In the genomic region with DNA sequence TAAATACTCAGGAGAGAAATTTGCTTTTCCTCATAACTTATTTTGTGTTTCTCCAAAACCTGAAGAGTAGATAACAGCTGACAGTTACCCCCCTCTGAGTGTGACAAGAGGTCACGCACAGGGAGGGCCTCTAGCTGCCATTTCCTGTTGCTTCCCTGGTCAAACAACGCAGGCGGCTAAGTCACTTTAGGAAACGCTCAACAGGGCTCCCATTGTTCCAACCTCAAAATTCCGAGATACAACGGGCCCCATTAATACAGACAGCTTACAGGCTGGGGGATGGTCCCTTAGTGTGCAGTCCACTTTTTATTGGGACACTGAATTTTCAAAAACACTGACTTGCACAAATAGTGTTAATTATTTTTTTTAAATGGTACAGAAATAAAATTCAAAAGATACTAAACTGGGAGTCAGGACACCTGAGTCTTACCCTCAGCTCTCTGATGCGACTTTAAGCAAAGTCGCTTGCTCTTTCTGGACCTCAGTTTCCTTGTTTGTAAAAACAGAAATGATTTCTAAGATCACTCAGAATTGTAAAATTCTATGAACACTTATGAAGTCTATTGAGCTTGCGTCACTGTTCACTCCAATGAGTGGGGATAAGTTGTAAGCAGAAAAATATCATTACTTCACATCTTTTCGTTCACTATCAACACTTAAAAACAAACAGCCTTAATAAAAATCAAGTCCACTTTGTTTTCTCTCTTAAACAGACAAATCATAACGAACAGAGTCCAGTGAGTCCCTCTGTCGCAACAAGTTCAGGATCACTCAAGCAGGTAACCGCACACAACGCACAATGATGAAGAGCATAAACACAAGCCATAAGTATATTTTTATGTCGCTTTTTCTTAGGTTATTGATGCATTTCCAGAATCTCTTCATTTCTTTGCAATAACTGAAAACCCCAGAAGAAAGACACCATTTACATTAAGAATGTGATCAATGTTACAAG, we compare ENCODE assay signal across 12 cellular contexts. TPM values are rescaled to one million over a fixed set of nuclear protein-coding genes. Genes with fewer than 3 reads are reported as not detected.
DNase-seq lines count a peak whose midpoint lies in the region; ATAC-seq, FAIRE-seq and TF ChIP-seq lines count a peak whose summit lies in the region.
"Had no signal": no experiment of that assay in that cellular context is flagged by ENCODE, and none has a peak within 500 bp of the region (broad histone marks: within the 10 kb centered on the region; RNA-seq: fewer than 3 reads in every experiment).

No MANE protein-coding gene starts in this region.

- no TSS peak for BruUV-seq in K562 (replicated peaks; lab: Mats Ljungman, UMichigan)

- peak; percentile 89 for TF ChIP-seq EP300 in K562 (IDR thresholded peaks at IDR 0.05; ENCODE audit: low read length)

- no peak for TF ChIP-seq CTCF in K562 (IDR thresholded peaks at IDR 0.05 in 2 of 3, conservative IDR thresholded peaks at IDR 0.05 in 1 of 3; ENCODE audit: insufficient read depth in 2 of 3, low read depth in 1 of 3, low read length in 3 of 3)
- no peak for TF ChIP-seq CTCF in osteoblast (IDR thresholded peaks at IDR 0.05; ENCODE audit: extremely low read depth, low read depth, low read length)

- TF ChIP-seq POLR2A in K562 (conservative IDR thresholded peaks at IDR 0.05), result peak; percentile 69

- 0 out of 3 replicates have a peak, but pooled peaks cover 2% of the 10 kb centered on the region for H3K79me2 ChIP-seq in K562 (ENCODE audit: control insufficient read depth, insufficient read depth, low read length)
- no peaks in the 10 kb centered on the region for H3K79me2 ChIP-seq in osteoblast (ENCODE audit: insufficient read depth, low read length)

- H3K4me2 ChIP-seq in K562 (ENCODE audit: insufficient read depth, low read length) (peak overlapping the region; percentile 54), osteoblast (ENCODE audit: insufficient read depth, low read length) (no peak overlapping the region)

- H3K36me3 Mint-ChIP-seq in activated naive CD4-positive, alpha-beta T cell treated with anti-CD3 and anti-CD28 coated beads, Interleukin-2, amount 10 ng/mL, durations not matched to agents 7 days and 5 days, result peaks cover 13% of the 10 kb centered on the region
- H3K36me3 Mint-ChIP-seq: activated naive CD4-positive, alpha-beta T cell treated with anti-CD3 and anti-CD28 coated beads, Interleukin-2, amount 50 U/mL, for 72 hours had no signal

- H3K9me3 ChIP-seq in K562 (replicated peaks; ENCODE audit: control insufficient read depth, insufficient read depth, low read depth, low read length) (no peaks in the 10 kb centered on the region), osteoblast (ENCODE audit: low read depth, low read length) (no peaks in the 10 kb centered on the region)
- H3K9me3 ChIP-seq: sigmoid colon had no signal

- H3K9me3 Mint-ChIP-seq in activated naive CD4-positive, alpha-beta T cell treated with anti-CD3 and anti-CD28 coated beads, Interleukin-2, amount 10 ng/mL, durations not matched to agents 7 days and 5 days, result no peaks in the 10 kb centered on the region
- H3K9me3 Mint-ChIP-seq: activated CD8-positive, alpha-beta T cell treated with anti-CD3 and anti-CD28 coated beads for 36 hours; activated naive CD4-positive, alpha-beta T cell treated with anti-CD3 and anti-CD28 coated beads, Interleukin-2, amount 50 U/mL, for 72 hours had no signal

- H3K27ac Mint-ChIP-seq in activated naive CD4-positive, alpha-beta T cell treated with anti-CD3 and anti-CD28 coated beads, Interleukin-2, amount 10 ng/mL, durations not matched to agents 7 days and 5 days, result no peak overlapping the region
- H3K27ac Mint-ChIP-seq: activated CD8-positive, alpha-beta T cell treated with anti-CD3 and anti-CD28 coated beads for 36 hours; activated naive CD4-positive, alpha-beta T cell treated with anti-CD3 and anti-CD28 coated beads, Interleukin-2, amount 50 U/mL, for 72 hours had no signal

- intact Hi-C loops in K562 (cut with micrococcal nuclease), result no loop called here
- intact Hi-C loops in sciatic nerve (cut with DNase I), result no loop called here

- H3K9ac ChIP-seq in K562 (ENCODE audit: insufficient read depth in 1 of 2, low read depth in 2 of 2, low read length in 2 of 2), result peak overlapping the region; percentile 59 to 73; a peak in 3 of 4 replicates

- DNase-seq in NCI-H510A (lab: John Stamatoyannopoulos, UW), result peak; percentile 63
- peak; percentile 63 to 91 (median 78) for DNase-seq in K562 (ENCODE audit: extremely low read depth in 1 of 4, low spot score in 3 of 4)
- DNase-seq in iPS-NIHi11 (ENCODE audit: low spot score), result peak; percentile 69
- DNase-seq in sciatic nerve (ENCODE audit: low spot score), result no peak
- no peak for DNase-seq in activated naive CD4-positive, alpha-beta T cell treated with anti-CD3 and anti-CD28 coated beads, Interleukin-2, amount 10 ng/mL, durations not matched to agents 7 days and 5 days
- DNase-seq in dedifferentiated amniotic fluid mesenchymal stem cell (ENCODE audit: extremely low spot score), result no peak
- DNase-seq in osteoblast (ENCODE audit: insufficient read length, low spot score, missing footprints), result no peak
- DNase-seq: activated CD8-positive, alpha-beta T cell treated with anti-CD3 and anti-CD28 coated beads for 36 hours; glutamatergic neuron; NK-92 treated with Interleukin-12 subunit alpha and Interleukin-12 subunit beta, amount 100 ng/mL, for 24 hours; sigmoid colon had no signal

- H3K36me3 ChIP-seq in K562 (ENCODE audit: control insufficient read depth, insufficient read depth, low read length) (peaks cover 46% of the 10 kb centered on the region; the same call in 2 of the 3 replicates), osteoblast (ENCODE audit: insufficient read depth, low read length) (peaks cover 20% of the 10 kb centered on the region)

- in situ Hi-C loops in K562 (cut with MboI), result no loop called here

- CTCF ChIA-PET in K562 (lab: Yijun Ruan, JAX; ENCODE audit: low intra/inter-chr PET ratio), result interaction anchor here (0.7 kb wide), 2 partner anchors 9 to 145 kb away, joined by 3 to 4 read pairs; no protein-coding TSS in a partner anchor
- CTCF ChIA-PET in activated naive CD4-positive, alpha-beta T cell treated with anti-CD3 and anti-CD28 coated beads, Interleukin-2, amount 10 ng/mL, durations not matched to agents 7 days and 5 days (lab: Charles Lee), result no interaction called here

- TF ChIP-seq RAD21 in K562 (CRISPR knock-in tag; conservative IDR thresholded peaks at IDR 0.05 in 1 of 2, IDR thresholded peaks at IDR 0.05 in 1 of 2), result peak; percentile 12 to 22; a peak in 2 of 4 replicates

- H3K9me1 ChIP-seq in K562 (ENCODE audit: control insufficient read depth, insufficient read depth, low read length), result no peaks in the 10 kb centered on the region

- H3K4me1 Mint-ChIP-seq in activated naive CD4-positive, alpha-beta T cell treated with anti-CD3 and anti-CD28 coated beads, Interleukin-2, amount 10 ng/mL, durations not matched to agents 7 days and 5 days, result no peaks in the 10 kb centered on the region

- H3K4me3 ChIP-seq in K562, result no peak overlapping the region; the same call in 1 of the 2 replicates
- no peak overlapping the region for H3K4me3 ChIP-seq in osteoblast (ENCODE audit: insufficient read depth, low read length)
- H3K4me3 ChIP-seq: sigmoid colon had no signal

- H3K4me3 Mint-ChIP-seq in activated naive CD4-positive, alpha-beta T cell treated with anti-CD3 and anti-CD28 coated beads, Interleukin-2, amount 10 ng/mL, durations not matched to agents 7 days and 5 days, result no peak overlapping the region
- H3K4me3 Mint-ChIP-seq: activated CD8-positive, alpha-beta T cell treated with anti-CD3 and anti-CD28 coated beads for 36 hours had no signal

- H3K4me1 ChIP-seq in K562 (replicated peaks in 1 of 2; ENCODE audit: control insufficient read depth in 2 of 2, insufficient read depth in 2 of 2, low read length in 2 of 2) (peaks cover 11 to 18% of the 10 kb centered on the region in 2 experiments; a peak in 4 of 5 replicates), osteoblast (ENCODE audit: insufficient read depth, low read length) (no peaks in the 10 kb centered on the region)
- H3K4me1 ChIP-seq: sigmoid colon had no signal

- H3K27me3 ChIP-seq in K562 (ENCODE audit: control insufficient read depth in 2 of 2, insufficient read depth in 2 of 2, low read length in 2 of 2), result no peaks in the 10 kb centered on the region
- H3K27me3 ChIP-seq in osteoblast (ENCODE audit: insufficient read depth, low read length), result no peaks in the 10 kb centered on the region
- H3K27me3 ChIP-seq: sigmoid colon had no signal

- peak; percentile 92 for FAIRE-seq in K562 (lab: Jason Lieb, UNC)

- H2AFZ ChIP-seq in K562 (ENCODE audit: low read depth, low read length) (peak overlapping the region; percentile 79), osteoblast (ENCODE audit: low read length) (no peak overlapping the region)

- no peaks in the 10 kb centered on the region for H3K27me3 Mint-ChIP-seq in activated naive CD4-positive, alpha-beta T cell treated with anti-CD3 and anti-CD28 coated beads, Interleukin-2, amount 10 ng/mL, durations not matched to agents 7 days and 5 days
- H3K27me3 Mint-ChIP-seq: activated CD8-positive, alpha-beta T cell treated with anti-CD3 and anti-CD28 coated beads for 36 hours had no signal

- H4K20me1 ChIP-seq in K562 (replicated peaks; ENCODE audit: control insufficient read depth, insufficient read depth, low read length), result no peaks in the 10 kb centered on the region
- no peaks in the 10 kb centered on the region for H4K20me1 ChIP-seq in osteoblast (ENCODE audit: insufficient read depth, low read length)

- ATAC-seq in K562 (peak; percentile 96), sciatic nerve (peak; percentile 71)
- ATAC-seq: activated CD8-positive, alpha-beta T cell treated with anti-CD3 and anti-CD28 coated beads for 36 hours; activated naive CD4-positive, alpha-beta T cell treated with anti-CD3 and anti-CD28 coated beads, Interleukin-2, amount 50 U/mL, for 72 hours had no signal

- H3K27ac ChIP-seq in K562 (ENCODE audit: extremely low read depth, low read depth, low read length) (peak overlapping the region; percentile 86), osteoblast (ENCODE audit: low read depth, low read length) (no peak overlapping the region)

- POLR2A ChIA-PET in K562 (lab: Yijun Ruan, JAX), result interaction anchor here (0.8 to 2.2 kb wide), 7 partner anchors 9 to 103 kb away, joined by 3 to 14 read pairs (median 4); partner anchors contain the start of genes CTNNBIP1, LZIC, NMNAT1 and UBE4B

- WGBS in K562 (ENCODE audit: insufficient coverage, low coverage, missing lambda C conversion rate), result 26% methylated on average over 15 of the region's 15 CpGs

RNA-seq across cellular contexts. Expression of gene LZIC, which starts 13.5 kb away (rescaled TPM):
- total RNA-seq in K562 (2011; cell fraction: chromatin; rRNA removed; ENCODE audit: low replicate concordance), result 7.2 and 15.2 TPM in 2 replicates
- total RNA-seq in K562 (2011; cell fraction: nucleolus; rRNA removed), result 5.4 and 6.8 TPM in 2 replicates
- 13.1 and 20.9 TPM in 2 replicates for total RNA-seq in K562 (2011; cell fraction: nucleoplasm; rRNA removed)
- total RNA-seq in K562 (2014; rRNA removed), result 32.9 and 36.0 TPM in 2 replicates
- 76.8 and 90.6 TPM in 2 replicates for total RNA-seq in K562 (2014; rRNA removed; fragmentation: Illumina TruSeq; extraction: Trizol)
- total RNA-seq in K562 (2015; rRNA removed; fragmentation: Illumina TruSeq; extraction: Trizol), result 67.1 and 71.3 TPM in 2 replicates
- total RNA-seq in K562 (2021), result 46.7 and 51.4 TPM in 2 replicates
- 27.4 and 34.4 TPM in 2 replicates for polyA plus RNA-seq in K562 (2011; rRNA removed)
- polyA plus RNA-seq in K562 (2011; cell fraction: cytosol; rRNA removed), result 5.9 and 13.7 TPM in 2 replicates
- 6.1 and 10.2 TPM in 2 replicates for polyA plus RNA-seq in K562 (2011; cell fraction: nucleus; rRNA removed)
- 38.8 and 46.3 TPM in 2 replicates for polyA plus RNA-seq in K562 (2012)
- 55.6 and 61.7 TPM in 2 replicates for polyA plus RNA-seq in K562 (2014; fragmentation: Illumina TruSeq; extraction: Trizol)
- polyA plus RNA-seq in K562 (2014; fragmentation: Nextera tagmentation; extraction: Ambion mirVana), result 100 to 1,000 TPM; 101 to 109 TPM
- 36.7 and 39.1 TPM in 2 replicates for polyA plus RNA-seq in K562 (2014; rRNA removed)
- polyA minus RNA-seq in K562 (2011; rRNA and poly(A)+ RNA removed), result 37.0 and 48.2 TPM in 2 replicates
- polyA minus RNA-seq in K562 (2011; cell fraction: cytosol; rRNA and poly(A)+ RNA removed), result 12.8 and 14.4 TPM in 2 replicates
- polyA minus RNA-seq in K562 (2011; cell fraction: nucleus; rRNA and poly(A)+ RNA removed), result 2.6 and 7.2 TPM in 2 replicates
- 42.4 TPM for total RNA-seq in sciatic nerve
- total RNA-seq in osteoblast, result 34.5 and 37.6 TPM in 2 replicates

RNA-seq across cellular contexts. Expression of gene NMNAT1, which starts 13.6 kb away (rescaled TPM):
- total RNA-seq in K562 (2011; cell fraction: chromatin; rRNA removed; ENCODE audit: low replicate concordance), result 19.3 and 21.2 TPM in 2 replicates
- total RNA-seq in K562 (2011; cell fraction: nucleolus; rRNA removed), result 13.3 and 14.3 TPM in 2 replicates
- total RNA-seq in K562 (2011; cell fraction: nucleoplasm; rRNA removed), result 17.5 and 22.6 TPM in 2 replicates
- total RNA-seq in K562 (2014; rRNA removed) (5.9 and 7.5 TPM in 2 replicates), K562 (2014; rRNA removed; fragmentation: Illumina TruSeq; extraction: Trizol) (12.8 and 16.5 TPM in 2 replicates), K562 (2015; rRNA removed; fragmentation: Illumina TruSeq; extraction: Trizol) (12.2 and 13.1 TPM in 2 replicates), K562 (2021) (7.8 and 8.1 TPM in 2 replicates), sciatic nerve (10.7 TPM), osteoblast (9.7 and 10.5 TPM in 2 replicates)
- polyA plus RNA-seq in K562 (2011; rRNA removed) (14.6 and 20.5 TPM in 2 replicates), K562 (2014; fragmentation: Illumina TruSeq; extraction: Trizol) (8.7 TPM in 2 replicates), K562 (2014; fragmentation: Nextera tagmentation; extraction: Ambion mirVana) (10 to 100 TPM; 12.1 to 13.3 TPM), K562 (2014; rRNA removed) (5.1 and 6.1 TPM in 2 replicates)
- 7.5 and 14.5 TPM in 2 replicates for polyA plus RNA-seq in K562 (2011; cell fraction: cytosol; rRNA removed)
- 6.0 and 9.9 TPM in 2 replicates for polyA plus RNA-seq in K562 (2011; cell fraction: nucleus; rRNA removed)
- 11.6 and 12.5 TPM in 2 replicates for polyA plus RNA-seq in K562 (2012)
- 18.7 and 30.0 TPM in 2 replicates for polyA minus RNA-seq in K562 (2011; rRNA and poly(A)+ RNA removed)
- polyA minus RNA-seq in K562 (2011; cell fraction: cytosol; rRNA and poly(A)+ RNA removed), result 4.6 and 6.7 TPM in 2 replicates
- 2.0 and 11.7 TPM in 2 replicates for polyA minus RNA-seq in K562 (2011; cell fraction: nucleus; rRNA and poly(A)+ RNA removed)

RNA-seq across cellular contexts. Expression of gene CTNNBIP1, which starts 19.6 kb away (rescaled TPM):
- total RNA-seq in K562 (2011; cell fraction: chromatin; rRNA removed; ENCODE audit: low replicate concordance), result 6.8 and 10.7 TPM in 2 replicates
- total RNA-seq in K562 (2011; cell fraction: nucleolus; rRNA removed), result 8.0 and 8.3 TPM in 2 replicates
- total RNA-seq in K562 (2011; cell fraction: nucleoplasm; rRNA removed), result 7.6 and 7.8 TPM in 2 replicates
- total RNA-seq in K562 (2014; rRNA removed) (27.6 and 30.0 TPM in 2 replicates), K562 (2014; rRNA removed; fragmentation: Illumina TruSeq; extraction: Trizol) (6.9 and 11.5 TPM in 2 replicates), K562 (2015; rRNA removed; fragmentation: Illumina TruSeq; extraction: Trizol) (12.3 and 14.7 TPM in 2 replicates), K562 (2021) (26.3 and 27.1 TPM in 2 replicates), sciatic nerve (27.6 TPM), osteoblast (17.7 and 18.5 TPM in 2 replicates)
- polyA plus RNA-seq in K562 (2011; rRNA removed) (29.2 and 37.0 TPM in 2 replicates), K562 (2014; fragmentation: Illumina TruSeq; extraction: Trizol) (10.1 and 10.2 TPM in 2 replicates), K562 (2014; fragmentation: Nextera tagmentation; extraction: Ambion mirVana) (under 1 TPM; 0.65 to 0.78 TPM), K562 (2014; rRNA removed) (17.5 and 28.5 TPM in 2 replicates)
- 30.0 and 36.2 TPM in 2 replicates for polyA plus RNA-seq in K562 (2011; cell fraction: cytosol; rRNA removed)
- 12.6 and 16.6 TPM in 2 replicates for polyA plus RNA-seq in K562 (2011; cell fraction: nucleus; rRNA removed)
- polyA plus RNA-seq in K562 (2012), result 24.1 and 49.0 TPM in 2 replicates
- polyA minus RNA-seq in K562 (2011; rRNA and poly(A)+ RNA removed), result 13.0 and 17.0 TPM in 2 replicates
- 20.5 and 28.2 TPM in 2 replicates for polyA minus RNA-seq in K562 (2011; cell fraction: cytosol; rRNA and poly(A)+ RNA removed)
- polyA minus RNA-seq in K562 (2011; cell fraction: nucleus; rRNA and poly(A)+ RNA removed), result 2.0 and 3.0 TPM in 2 replicates

Comparison
In these comparisons a context has a peak if more than half of its experiments do, and no peak if none do; other contexts are left out.
1. DNase-seq: peak in NCI-H510A (single experiment), K562 (4 of 4) and iPS-NIHi11 (single experiment); none in sciatic nerve (single experiment), activated naive CD4-positive, alpha-beta T cell treated with anti-CD3 and anti-CD28 coated beads, Interleukin-2, amount 10 ng/mL, durations not matched to agents 7 days and 5 days (single experiment), dedifferentiated amniotic fluid mesenchymal stem cell (single experiment) and osteoblast (single experiment).